Comparison of ENCODE assay signal across 1 cellular context in genomic region chr1:200887772-200888348, GRCh38.
A peak's percentile ranks its signal among the peaks of the same experiment; 100 is the strongest.
TF ChIP-seq lines count a peak whose summit lies in the region.

No MANE protein-coding gene starts in this region.

TF ChIP-seq in GM12878, 131 proteins besides CTCF, POLR2A, EP300 and RAD21 (continued from another document):
- TF ChIP-seq YY1 (IDR thresholded peaks at IDR 0.05; ENCODE audit: low read depth, low read length): no peak
- TF ChIP-seq, protein P1, sequence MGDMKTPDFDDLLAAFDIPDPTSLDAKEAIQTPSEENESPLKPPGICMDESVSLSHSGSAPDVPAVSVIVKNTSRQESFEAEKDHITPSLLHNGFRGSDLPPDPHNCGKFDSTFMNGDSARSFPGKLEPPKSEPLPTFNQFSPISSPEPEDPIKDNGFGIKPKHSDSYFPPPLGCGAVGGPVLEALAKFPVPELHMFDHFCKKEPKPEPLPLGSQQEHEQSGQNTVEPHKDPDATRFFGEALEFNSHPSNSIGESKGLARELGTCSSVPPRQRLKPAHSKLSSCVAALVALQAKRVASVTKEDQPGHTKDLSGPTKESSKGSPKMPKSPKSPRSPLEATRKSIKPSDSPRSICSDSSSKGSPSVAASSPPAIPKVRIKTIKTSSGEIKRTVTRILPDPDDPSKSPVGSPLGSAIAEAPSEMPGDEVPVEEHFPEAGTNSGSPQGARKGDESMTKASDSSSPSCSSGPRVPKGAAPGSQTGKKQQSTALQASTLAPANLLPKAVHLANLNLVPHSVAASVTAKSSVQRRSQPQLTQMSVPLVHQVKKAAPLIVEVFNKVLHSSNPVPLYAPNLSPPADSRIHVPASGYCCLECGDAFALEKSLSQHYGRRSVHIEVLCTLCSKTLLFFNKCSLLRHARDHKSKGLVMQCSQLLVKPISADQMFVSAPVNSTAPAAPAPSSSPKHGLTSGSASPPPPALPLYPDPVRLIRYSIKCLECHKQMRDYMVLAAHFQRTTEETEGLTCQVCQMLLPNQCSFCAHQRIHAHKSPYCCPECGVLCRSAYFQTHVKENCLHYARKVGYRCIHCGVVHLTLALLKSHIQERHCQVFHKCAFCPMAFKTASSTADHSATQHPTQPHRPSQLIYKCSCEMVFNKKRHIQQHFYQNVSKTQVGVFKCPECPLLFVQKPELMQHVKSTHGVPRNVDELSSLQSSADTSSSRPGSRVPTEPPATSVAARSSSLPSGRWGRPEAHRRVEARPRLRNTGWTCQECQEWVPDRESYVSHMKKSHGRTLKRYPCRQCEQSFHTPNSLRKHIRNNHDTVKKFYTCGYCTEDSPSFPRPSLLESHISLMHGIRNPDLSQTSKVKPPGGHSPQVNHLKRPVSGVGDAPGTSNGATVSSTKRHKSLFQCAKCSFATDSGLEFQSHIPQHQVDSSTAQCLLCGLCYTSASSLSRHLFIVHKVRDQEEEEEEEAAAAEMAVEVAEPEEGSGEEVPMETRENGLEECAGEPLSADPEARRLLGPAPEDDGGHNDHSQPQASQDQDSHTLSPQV (IDR thresholded peaks at IDR 0.05): no peak
- no peak for TF ChIP-seq BCLAF1 (IDR thresholded peaks at IDR 0.05)
- no peak for TF ChIP-seq PAX8 (IDR thresholded peaks at IDR 0.05)
- TF ChIP-seq HDGF (IDR thresholded peaks at IDR 0.05): peak; percentile 54; the same call in 1 of the 2 replicates
- no peak for TF ChIP-seq TCF12 (IDR thresholded peaks at IDR 0.05; ENCODE audit: low read depth, low read length)
- TF ChIP-seq FOXM1 (IDR thresholded peaks at IDR 0.05; ENCODE audit: low read depth, low read length): no peak
- no peak for TF ChIP-seq ESRRA (IDR thresholded peaks at IDR 0.05; ENCODE audit: low read length)
- TF ChIP-seq, protein P2, sequence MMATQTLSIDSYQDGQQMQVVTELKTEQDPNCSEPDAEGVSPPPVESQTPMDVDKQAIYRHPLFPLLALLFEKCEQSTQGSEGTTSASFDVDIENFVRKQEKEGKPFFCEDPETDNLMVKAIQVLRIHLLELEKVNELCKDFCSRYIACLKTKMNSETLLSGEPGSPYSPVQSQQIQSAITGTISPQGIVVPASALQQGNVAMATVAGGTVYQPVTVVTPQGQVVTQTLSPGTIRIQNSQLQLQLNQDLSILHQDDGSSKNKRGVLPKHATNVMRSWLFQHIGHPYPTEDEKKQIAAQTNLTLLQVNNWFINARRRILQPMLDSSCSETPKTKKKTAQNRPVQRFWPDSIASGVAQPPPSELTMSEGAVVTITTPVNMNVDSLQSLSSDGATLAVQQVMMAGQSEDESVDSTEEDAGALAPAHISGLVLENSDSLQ (IDR thresholded peaks at IDR 0.05): no peak
- TF ChIP-seq CREB1 (IDR thresholded peaks at IDR 0.05; ENCODE audit: low read depth): no peak
- 0 out of 2 replicates have a peak, but pooled peaks have one; percentile 41 for TF ChIP-seq STAT3 (IDR thresholded peaks at IDR 0.05; ENCODE audit: low read depth, low read length)
- TF ChIP-seq POLR2AphosphoS2 (IDR thresholded peaks at IDR 0.05; ENCODE audit: low read depth, low read length): 0 out of 2 replicates have a peak, but pooled peaks have one; percentile 66
- TF ChIP-seq TBL1XR1 (IDR thresholded peaks at IDR 0.05; ENCODE audit: low read depth, low read length): no peak
- TF ChIP-seq IRF3 (IDR thresholded peaks at IDR 0.05): no peak
- TF ChIP-seq PML (IDR thresholded peaks at IDR 0.05; ENCODE audit: low read length): no peak
- no peak for TF ChIP-seq ETV6 (conservative IDR thresholded peaks at IDR 0.05 in 1 of 2, IDR thresholded peaks at IDR 0.05 in 1 of 2; ENCODE audit: borderline replicate concordance in 1 of 2, low read depth in 1 of 2)
- TF ChIP-seq CHD1 (IDR thresholded peaks at IDR 0.05; ENCODE audit: low read depth, low read length): 0 out of 2 replicates have a peak, but pooled peaks have one; percentile 68
- no peak for TF ChIP-seq HSF1 (IDR thresholded peaks at IDR 0.05; ENCODE audit: low read depth, low read length)
- TF ChIP-seq TCF3 (IDR thresholded peaks at IDR 0.05; ENCODE audit: borderline replicate concordance, insufficient read depth, low read depth, low read length): no peak
- TF ChIP-seq, protein P3, sequence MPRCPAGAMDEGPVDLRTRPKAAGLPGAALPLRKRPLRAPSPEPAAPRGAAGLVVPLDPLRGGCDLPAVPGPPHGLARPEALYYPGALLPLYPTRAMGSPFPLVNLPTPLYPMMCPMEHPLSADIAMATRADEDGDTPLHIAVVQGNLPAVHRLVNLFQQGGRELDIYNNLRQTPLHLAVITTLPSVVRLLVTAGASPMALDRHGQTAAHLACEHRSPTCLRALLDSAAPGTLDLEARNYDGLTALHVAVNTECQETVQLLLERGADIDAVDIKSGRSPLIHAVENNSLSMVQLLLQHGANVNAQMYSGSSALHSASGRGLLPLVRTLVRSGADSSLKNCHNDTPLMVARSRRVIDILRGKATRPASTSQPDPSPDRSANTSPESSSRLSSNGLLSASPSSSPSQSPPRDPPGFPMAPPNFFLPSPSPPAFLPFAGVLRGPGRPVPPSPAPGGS (IDR thresholded peaks at IDR 0.05; ENCODE audit: borderline replicate concordance, insufficient read depth, low read depth, low read length, poor library complexity, severe bottlenecking): no peak
